In genomic region chr16:25494292-25494691, GRCh38 we compare ENCODE assay signal across 34 cellular contexts.
"Had no signal": no experiment of that assay in that cellular context is flagged by ENCODE, and none has a peak within 500 bp of the region (broad histone marks: within the 10 kb centered on the region; RNA-seq: fewer than 3 reads in every experiment).

No MANE protein-coding gene starts in this region.

- H3K4me1 ChIP-seq: adrenal gland, body of pancreas, breast epithelium had no signal

- H3K27ac ChIP-seq: adrenal gland, body of pancreas, brain microvascular endothelial cell, breast epithelium, VCaP had no signal

- H3K36me3 ChIP-seq: adrenal gland, brain microvascular endothelial cell, breast epithelium had no signal

- DNase-seq: activated B cell treated with CpG ODN at 0.5 μM for 24 hours; activated CD4-positive, alpha-beta memory T cell treated with anti-CD3 and anti-CD28 coated beads for 36 hours; activated CD4-positive, alpha-beta T cell treated with anti-CD3 and anti-CD28 coated beads for 4 hours; activated CD4-positive, alpha-beta T cell treated with anti-CD3 and anti-CD28 coated beads, Interleukin-2, amount 10 ng/mL, durations not matched to agents 24 days and 14 days; activated CD4-positive, alpha-beta T cell treated with anti-CD3 and anti-CD28 coated beads, Interleukin-2, amount 50 U/mL, for 1 hour; activated CD4-positive, alpha-beta T cell treated with anti-CD3 and anti-CD28 coated beads, Interleukin-2, amount 50 U/mL, for 4 hours; activated CD4-positive, CD25-positive, alpha-beta regulatory T cell treated with anti-CD3 and anti-CD28 coated beads, Interleukin-2, amount 50 U/mL, for 72 hours; activated CD8-positive, alpha-beta memory T cell treated with anti-CD3 and anti-CD28 coated beads, Interleukin-2, amount 50 U/mL, for 4 hours; activated CD8-positive, alpha-beta T cell treated with anti-CD3 and anti-CD28 coated beads for 36 hours; activated effector memory CD4-positive, alpha-beta T cell treated with anti-CD3 and anti-CD28 coated beads, Interleukin-2, amount 50 U/mL, for 16 hours; activated gamma-delta T cell treated with Interleukin-2 at 50 U/mL for 16 hours; activated naive CD4-positive, alpha-beta T cell; activated naive CD4-positive, alpha-beta T cell treated with anti-CD3 and anti-CD28 coated beads for 36 hours; activated naive CD4-positive, alpha-beta T cell treated with anti-CD3 and anti-CD28 coated beads, Interleukin-2, amount 50 U/mL, for 16 hours; activated naive CD8-positive, alpha-beta T cell treated with anti-CD3 and anti-CD28 coated beads for 36 hours; activated T-cell treated with anti-CD3 and anti-CD28 coated beads for 4 hours; activated T-cell treated with anti-CD3 and anti-CD28 coated beads, Interleukin-2, amount 50 U/mL, for 1 hour; activated T-cell treated with anti-CD3 and anti-CD28 coated beads, Interleukin-2, amount 50 U/mL, for 4 hours; activated T-cell treated with anti-CD3 and anti-CD28 coated beads, Interleukin-2, amount 50 U/mL, for 72 hours; amniotic stem cell; aorta; body of pancreas; brain microvascular endothelial cell; central memory CD4-positive, alpha-beta T cell; T-helper 1 cell; T-helper 2 cell; T-helper 9 cell had no signal

- H3K27me3 ChIP-seq: adrenal gland, body of pancreas, brain microvascular endothelial cell, breast epithelium had no signal

- H3K9me3 ChIP-seq: adrenal gland, body of pancreas, breast epithelium had no signal

- ATAC-seq: activated CD8-positive, alpha-beta T cell treated with anti-CD3 and anti-CD28 coated beads for 36 hours; activated naive CD4-positive, alpha-beta T cell treated with anti-CD3 and anti-CD28 coated beads, Interleukin-2, amount 50 U/mL, for 72 hours; activated T-cell treated with anti-CD3 and anti-CD28 coated beads, Interleukin-2, amount 50 U/mL, for 4 hours; activated T-cell treated with anti-CD3 and anti-CD28 coated beads, Interleukin-2, amount 50 U/mL, for 72 hours; activated T-helper 17 cell treated with anti-CD3 and anti-CD28 coated beads, Interleukin-2, amount 50 U/mL, for 72 hours; body of pancreas had no signal

- H3K4me3 ChIP-seq: adrenal gland, body of pancreas, breast epithelium had no signal

- FAIRE-seq: astrocyte, TTC549 had no signal
